8 cellular contexts compared by ENCODE assay signal in genomic region chr4:86934772-86935498, GRCh38. TPM values are rescaled to one million over a fixed set of nuclear protein-coding genes. Genes with fewer than 3 reads are reported as not detected.
DNase-seq lines count a peak whose midpoint lies in the region; ATAC-seq, FAIRE-seq and TF ChIP-seq lines count a peak whose summit lies in the region.

TSS of gene AFF1 (plus strand) at chr4:86935011. CDS start at chr4:86948534, 13,523 bp downstream.

- no peaks in the 10 kb centered on the region for H3K27me3 ChIP-seq in BLaER1 treated with 17β-estradiol and CSF1 and Interleukin-3, amounts not matched to agents 10 nM and 100 nM
- no peaks in the 10 kb centered on the region; a peak in 1 of 5 replicates for H3K27me3 ChIP-seq in HepG2 (ENCODE audit: control insufficient read depth in 1 of 2, insufficient read depth in 2 of 2, low read length in 2 of 2)

- TF ChIP-seq POLR2A in HepG2 (IDR thresholded peaks at IDR 0.05; ENCODE audit: insufficient read depth in 1 of 2, low read depth in 2 of 2, low read length in 2 of 2), result peak; percentile 87

- peaks cover 12 to 25% (median 18%) of the 10 kb centered on the region in 11 experiments; a peak in 19 of 22 replicates for H3K36me3 ChIP-seq in BLaER1 treated with 17β-estradiol and CSF1 and Interleukin-3, amounts not matched to agents 10 nM and 100 nM
- no peaks in the 10 kb centered on the region; a peak in 1 of 5 replicates for H3K36me3 ChIP-seq in HepG2 (replicated peaks in 1 of 2; ENCODE audit: control insufficient read depth in 1 of 2, insufficient read depth in 2 of 2, low read length in 2 of 2)

- no peak for FAIRE-seq in HepG2 (lab: Jason Lieb, UNC)

- TF ChIP-seq CTCF in HepG2 (CRISPR knock-in tag; IDR thresholded peaks at IDR 0.05), result peak; percentile 69

- H3K27ac ChIP-seq in BLaER1 treated with 17β-estradiol and CSF1 and Interleukin-3, amounts not matched to agents 10 nM and 100 nM, result peak within 1 kb of the TSS; percentile 88 to 94 (median 91)
- peak within 1 kb of the TSS; percentile 90 for H3K27ac ChIP-seq in HepG2 (ENCODE audit: extremely low read length, insufficient read depth, low read length)

- H3K9me3 Mint-ChIP-seq in activated CD4-positive, alpha-beta T cell treated with anti-CD3 and anti-CD28 coated beads, Interleukin-2, amount 10 ng/mL, durations not matched to agents 7 days and 5 days, result no peaks in the 10 kb centered on the region

- H3K36me3 Mint-ChIP-seq in activated CD4-positive, alpha-beta T cell treated with anti-CD3 and anti-CD28 coated beads, Interleukin-2, amount 10 ng/mL, durations not matched to agents 7 days and 5 days (ENCODE audit: low read depth), result peaks cover 13% of the 10 kb centered on the region

- peaks cover 0 to 8% (median 0%) of the 10 kb centered on the region in 11 experiments; a peak in 3 of 22 replicates for H4K20me1 ChIP-seq in BLaER1 treated with 17β-estradiol and CSF1 and Interleukin-3, amounts not matched to agents 10 nM and 100 nM
- no peaks in the 10 kb centered on the region for H4K20me1 ChIP-seq in HepG2 (ENCODE audit: insufficient read depth, low read length)

- peak within 1 kb of the TSS; percentile 83 for H3K4me3 Mint-ChIP-seq in activated CD4-positive, alpha-beta T cell treated with anti-CD3 and anti-CD28 coated beads, Interleukin-2, amount 10 ng/mL, durations not matched to agents 7 days and 5 days

- CTCF ChIA-PET in activated CD4-positive, alpha-beta T cell treated with anti-CD3 and anti-CD28 coated beads, Interleukin-2, amount 10 ng/mL, durations not matched to agents 7 days and 5 days (lab: Charles Lee), result interaction anchor here (0.7 to 3.5 kb wide), 15 partner anchors 10 to 339 kb away, joined by 3 to 23 read pairs (median 4); no protein-coding TSS in a partner anchor
- CTCF ChIA-PET in HepG2 (lab: Yijun Ruan, JAX; ENCODE audit: low intra/inter-chr PET ratio, low total read pairs), result interaction anchor here (1.4 kb wide), 1 partner anchor 13 kb away, joined by 7 read pairs; no protein-coding TSS in a partner anchor

- peak within 1 kb of the TSS; percentile 87 to 98 (median 93) for H3K9ac ChIP-seq in BLaER1 treated with 17β-estradiol and CSF1 and Interleukin-3, amounts not matched to agents 10 nM and 100 nM
- peak within 1 kb of the TSS; percentile 91 for H3K9ac ChIP-seq in HepG2 (ENCODE audit: insufficient read depth, low read depth, low read length)

- no TSS peak for BruUV-seq in HepG2 (replicated peaks; lab: Mats Ljungman, UMichigan)

- in situ Hi-C loops in HepG2 (cut with HindIII; ENCODE audit: extremely low pct_ligation_motif_present, low pct_unique_long_range_greater_than_20kb), result loop anchor here (5.0 kb wide), 1 partner anchor 72 kb away; no protein-coding TSS in a partner anchor

- peak; percentile 50 for ATAC-seq in GM19328 (IDR thresholded peaks at IDR 0.05; ENCODE audit: unreplicated experiment)
- ATAC-seq in HG03469 (IDR thresholded peaks at IDR 0.05; ENCODE audit: unreplicated experiment), result peak; percentile 42
- peak; percentile 88 for ATAC-seq in HepG2

- peaks cover 33 to 51% (median 39%) of the 10 kb centered on the region in 10 experiments for H3K4me1 ChIP-seq in BLaER1 treated with 17β-estradiol and CSF1 and Interleukin-3, amounts not matched to agents 10 nM and 100 nM
- H3K4me1 ChIP-seq in HepG2 (ENCODE audit: insufficient read depth, low read length), result peaks cover 42% of the 10 kb centered on the region

- peak; percentile 84 for TF ChIP-seq RAD21 in HepG2 (CRISPR knock-in tag; IDR thresholded peaks at IDR 0.05)

- peak within 1 kb of the TSS; percentile 80 to 98 (median 92) for H3K4me3 ChIP-seq in BLaER1 treated with 17β-estradiol and CSF1 and Interleukin-3, amounts not matched to agents 10 nM and 100 nM
- H3K4me3 ChIP-seq in HepG2 (replicated peaks in 1 of 3; ENCODE audit: insufficient read depth in 1 of 3, low read depth in 2 of 3, low read length in 3 of 3), result peak within 1 kb of the TSS; percentile 80 to 96 (median 89)

- TF ChIP-seq EP300 in HepG2 (IDR thresholded peaks at IDR 0.05; ENCODE audit: low read depth in 2 of 2, low read length in 2 of 2) (no peak), HepG2 (CRISPR knock-in tag; IDR thresholded peaks at IDR 0.05; ENCODE audit: borderline replicate concordance) (no peak)

- H3K4me1 Mint-ChIP-seq in activated CD4-positive, alpha-beta T cell treated with anti-CD3 and anti-CD28 coated beads, Interleukin-2, amount 10 ng/mL, durations not matched to agents 7 days and 5 days, result peaks cover 45% of the 10 kb centered on the region

- peaks cover 42% of the 10 kb centered on the region for H3K79me2 ChIP-seq in HepG2 (ENCODE audit: insufficient read depth, low read length)

- H3K27me3 Mint-ChIP-seq in activated CD4-positive, alpha-beta T cell treated with anti-CD3 and anti-CD28 coated beads, Interleukin-2, amount 10 ng/mL, durations not matched to agents 7 days and 5 days, result no peaks in the 10 kb centered on the region

- POLR2A ChIA-PET in activated CD4-positive, alpha-beta T cell treated with anti-CD3 and anti-CD28 coated beads, Interleukin-2, amount 10 ng/mL, durations not matched to agents 7 days and 5 days (lab: Charles Lee), result interaction anchor here (0.6 to 2.9 kb wide), 2 partner anchors 71 to 150 kb away, joined by 3 to 37 read pairs; no protein-coding TSS in a partner anchor
- POLR2A ChIA-PET in HepG2 (lab: Yijun Ruan, JAX), result interaction anchor here (0.6 to 3.7 kb wide), 16 partner anchors 8 to 285 kb away, joined by 3 to 81 read pairs (median 6); partner anchors contain the start of gene KLHL8

- peak within 1 kb of the TSS; percentile 87 to 99 (median 93) for H3K4me2 ChIP-seq in BLaER1 treated with 17β-estradiol and CSF1 and Interleukin-3, amounts not matched to agents 10 nM and 100 nM
- H3K4me2 ChIP-seq in HepG2 (ENCODE audit: low read depth, low read length), result peak within 1 kb of the TSS; percentile 80

- DNase-seq in NCI-H526 treated with DMSO at 0.1 percent for 48 hours (lab: John Stamatoyannopoulos, UW), result peak; percentile 57
- DNase-seq in activated CD4-positive, alpha-beta T cell treated with anti-CD3 and anti-CD28 coated beads, Interleukin-2, amount 10 ng/mL, durations not matched to agents 7 days and 5 days, result peak; percentile 88
- DNase-seq in dedifferentiated amniotic fluid mesenchymal stem cell (ENCODE audit: extremely low spot score), result peak; percentile 74
- peak; percentile 86 for DNase-seq in HepG2 (ENCODE audit: low spot score)
- peak; percentile 89 for DNase-seq in stimulated activated CD4-positive, alpha-beta T cell treated with anti-CD3 and anti-CD28 coated beads, Interleukin-4, amount 100 ng/mL, for 24 hours

- intact Hi-C loops in HepG2 (cut with micrococcal nuclease; ENCODE audit: unreplicated experiment), result loop anchor here (2.0 to 5.0 kb wide), 3 partner anchors 44 to 172 kb away; no protein-coding TSS in a partner anchor

- WGBS in HepG2 (ENCODE audit: low lambda C conversion rate), result no CpG with 5 or more reads among the region's 92 CpGs

- peak within 1 kb of the TSS; percentile 56 for H2AFZ ChIP-seq in HepG2 (ENCODE audit: low read length)

- no peaks in the 10 kb centered on the region for H3K9me3 ChIP-seq in BLaER1 treated with 17β-estradiol and CSF1 and Interleukin-3, amounts not matched to agents 10 nM and 100 nM (replicated peaks in 1 of 11)
- no peaks in the 10 kb centered on the region for H3K9me3 ChIP-seq in HepG2 (ENCODE audit: low read length)

- peak within 1 kb of the TSS; percentile 94 for H3K27ac Mint-ChIP-seq in activated CD4-positive, alpha-beta T cell treated with anti-CD3 and anti-CD28 coated beads, Interleukin-2, amount 10 ng/mL, durations not matched to agents 7 days and 5 days

TF ChIP-seq in HepG2, 621 proteins besides CTCF, POLR2A, EP300 and RAD21 (continues in another document):
- TF ChIP-seq KDM6A (CRISPR knock-in tag; IDR thresholded peaks at IDR 0.05; ENCODE audit: low read depth), result 0 out of 2 replicates have a peak, but pooled peaks have one; percentile 17
- TF ChIP-seq RFXAP (CRISPR knock-in tag; IDR thresholded peaks at IDR 0.05; ENCODE audit: borderline replicate concordance), result peak; percentile 70
- peak; percentile 87 for TF ChIP-seq ESRRA (CRISPR knock-in tag; IDR thresholded peaks at IDR 0.05; ENCODE audit: low read depth)
- TF ChIP-seq ZNF704 (CRISPR knock-in tag; IDR thresholded peaks at IDR 0.05; ENCODE audit: borderline replicate concordance), result no peak; the same call in 1 of the 2 replicates
- no peak for TF ChIP-seq CBX5 (CRISPR knock-in tag; IDR thresholded peaks at IDR 0.05; ENCODE audit: borderline replicate concordance)

RNA-seq across cellular contexts. Expression of gene AFF1, which starts in this region (rescaled TPM):
- 10 to 100 TPM; 71.4 to 74.5 TPM for total RNA-seq in activated CD4-positive, alpha-beta T cell treated with anti-CD3 and anti-CD28 coated beads, Interleukin-2, amount 10 ng/mL, durations not matched to agents 7 days and 5 days
- total RNA-seq in HepG2 (2016; rRNA removed; fragmentation: Illumina TruSeq; extraction: Trizol), result 15.9 and 19.6 TPM in 2 replicates
- total RNA-seq in HepG2 (2016; cell fraction: cytosol; rRNA removed; fragmentation: Illumina TruSeq; extraction: Trizol; ENCODE audit: low read depth), result 65.4 and 76.1 TPM in 2 replicates
- total RNA-seq in HepG2 (2016; cell fraction: insoluble cytoplasmic fraction; rRNA removed; fragmentation: Illumina TruSeq; extraction: Trizol), result 14.5 and 14.6 TPM in 2 replicates
- 51.6 and 53.5 TPM in 2 replicates for total RNA-seq in HepG2 (2016; cell fraction: membrane; rRNA removed; fragmentation: Illumina TruSeq; extraction: Trizol)
- total RNA-seq in HepG2 (2016; cell fraction: nucleus; rRNA removed; fragmentation: Illumina TruSeq; extraction: Trizol), result 25.2 and 33.9 TPM in 2 replicates
- polyA plus RNA-seq in HepG2 (2011; rRNA removed), result 13.8 and 15.5 TPM in 2 replicates
- 7.7 and 8.8 TPM in 2 replicates for polyA plus RNA-seq in HepG2 (2011; cell fraction: cytosol; rRNA removed)
- polyA plus RNA-seq in HepG2 (2011; cell fraction: nucleus; rRNA removed), result 33.4 and 42.0 TPM in 2 replicates
- 13.2 and 14.7 TPM in 2 replicates for polyA plus RNA-seq in HepG2 (2012)
- polyA plus RNA-seq in HepG2 (2016; cell fraction: cytosol; fragmentation: Illumina TruSeq; extraction: Trizol; ENCODE audit: low read depth), result 1.8 TPM in 2 replicates
- 10.9 and 12.7 TPM in 2 replicates for polyA plus RNA-seq in HepG2 (2016; cell fraction: insoluble cytoplasmic fraction; fragmentation: Illumina TruSeq; extraction: Trizol; ENCODE audit: low read depth)
- 1.7 and 2.9 TPM in 2 replicates for polyA plus RNA-seq in HepG2 (2016; cell fraction: membrane; fragmentation: Illumina TruSeq; extraction: Trizol; ENCODE audit: low read depth)
- 16.5 and 19.7 TPM in 2 replicates for polyA plus RNA-seq in HepG2 (2016; cell fraction: nucleus; fragmentation: Illumina TruSeq; extraction: Trizol; ENCODE audit: insufficient read depth, low read depth)
- 65.4 and 78.4 TPM in 2 replicates for polyA minus RNA-seq in HepG2 (2011; rRNA and poly(A)+ RNA removed; ENCODE audit: low replicate concordance)
- polyA minus RNA-seq in HepG2 (2011; cell fraction: cytosol; rRNA and poly(A)+ RNA removed), result 32.3 and 37.4 TPM in 2 replicates
- 92.7 and 94.2 TPM in 2 replicates for polyA minus RNA-seq in HepG2 (2011; cell fraction: nucleus; rRNA and poly(A)+ RNA removed)

Comparison
In these comparisons a context has a peak if more than half of its experiments do, and no peak if none do; other contexts are left out.
1. Peak in every context shown above with its lines: DNase-seq, ATAC-seq, H3K4me3 ChIP-seq and H3K27ac ChIP-seq.